In genomic region chr3:124419303-124419702, GRCh38 we compare ENCODE assay signal across 18 cellular contexts.
DNase-seq lines count a peak whose midpoint lies in the region; ATAC-seq, FAIRE-seq and TF ChIP-seq lines count a peak whose summit lies in the region.
"Had no signal": no experiment of that assay in that cellular context is flagged by ENCODE, and none has a peak within 500 bp of the region (broad histone marks: within the 10 kb centered on the region; RNA-seq: fewer than 3 reads in every experiment).

No MANE protein-coding gene starts in this region.

- no peak overlapping the region for H3K27ac ChIP-seq in GM12878 (ENCODE audit: control insufficient read depth, insufficient read depth)
- no peak overlapping the region for H3K27ac ChIP-seq in mesendoderm (ENCODE audit: low read depth, low read length)
- H3K27ac ChIP-seq: BLaER1 had no signal

- H2BK120ac ChIP-seq in mesendoderm (ENCODE audit: low read depth, low read length), result no peak overlapping the region

- no peak overlapping the region for H3K23ac ChIP-seq in mesendoderm (ENCODE audit: low read length)

- intact Hi-C loops in GM12878 (cut with micrococcal nuclease; ENCODE audit: unreplicated experiment), result no loop called here

- H3K56ac ChIP-seq in mesendoderm (ENCODE audit: low read length), result no peak overlapping the region

- H3K4me1 ChIP-seq in GM12878 (ENCODE audit: control insufficient read depth, insufficient read depth, low read length), result no peaks in the 10 kb centered on the region
- no peaks in the 10 kb centered on the region for H3K4me1 ChIP-seq in mesendoderm (ENCODE audit: control insufficient read depth, low read depth, low read length)
- H3K4me1 ChIP-seq: BLaER1 had no signal

- no peak overlapping the region for H2AFZ ChIP-seq in GM12878 (ENCODE audit: control insufficient read depth, low read depth, low read length)

- no peak for TF ChIP-seq EP300 in GM12878 (IDR thresholded peaks at IDR 0.05; ENCODE audit: borderline replicate concordance in 1 of 2, control insufficient read depth in 1 of 2, low read depth in 2 of 2, low read length in 2 of 2)

- no peaks in the 10 kb centered on the region for H4K20me1 ChIP-seq in GM12878 (ENCODE audit: control insufficient read depth, insufficient read depth)
- H4K20me1 ChIP-seq: BLaER1 had no signal

- DNase-seq in GM12865 (ENCODE audit: low read depth) (peak; percentile 7), GM12878 (ENCODE audit: low read depth, low spot score) (no peak), mesendoderm (peak; percentile 41), iPS-NIHi7 (ENCODE audit: extremely low spot score) (no peak), immature natural killer cell (no peak), NCI-H82 treated with DMSO at 0.1 percent for 48 hours (lab: John Stamatoyannopoulos, UW; ENCODE audit: unreplicated experiment) (no peak)
- DNase-seq in activated CD4-positive, alpha-beta T cell treated with anti-CD3 and anti-CD28 coated beads for 1 hour, result no peak
- DNase-seq: 8988T; AML-193; CD8-positive, alpha-beta memory T cell; DMS53; HCEC 1CT; HFFc6 had no signal

- H3K27me3 Mint-ChIP-seq in immature natural killer cell (ENCODE audit: low read depth in 3 of 3), result peaks cover 3 to 7% (median 4%) of the 10 kb centered on the region in 3 donors

- no peak overlapping the region for H4K8ac ChIP-seq in mesendoderm (ENCODE audit: low read depth, low read length)

- H3K79me2 ChIP-seq in GM12878 (ENCODE audit: control insufficient read depth, insufficient read depth, low read length), result no peaks in the 10 kb centered on the region
- H3K79me2 ChIP-seq in mesendoderm (ENCODE audit: control insufficient read depth, insufficient read depth, low read length), result no peaks in the 10 kb centered on the region

- TF ChIP-seq CTCF in GM12865 (IDR thresholded peaks at IDR 0.05; ENCODE audit: insufficient read depth, low read depth, low read length, missing control alignments), result no peak
- no peak for TF ChIP-seq CTCF in GM12878 (IDR thresholded peaks at IDR 0.05 in 2 of 3, conservative IDR thresholded peaks at IDR 0.05 in 1 of 3; ENCODE audit: control insufficient read depth in 2 of 3, extremely low read depth in 1 of 3, insufficient read depth in 1 of 3, low read depth in 3 of 3, low read length in 3 of 3)

- H3K4ac ChIP-seq in mesendoderm (ENCODE audit: low read depth, low read length), result no peak overlapping the region

- H3K79me1 ChIP-seq in mesendoderm (ENCODE audit: low read length), result no peaks in the 10 kb centered on the region

- no peaks in the 10 kb centered on the region for H3K9me3 ChIP-seq in GM12878 (replicated peaks; ENCODE audit: control insufficient read depth, insufficient read depth, low read length)
- H3K9me3 ChIP-seq: BLaER1 had no signal

- H3K36me3 Mint-ChIP-seq in immature natural killer cell, result no peaks in the 10 kb centered on the region
- H3K36me3 Mint-ChIP-seq: CD8-positive, alpha-beta memory T cell; IgD-negative memory B cell had no signal

- POLR2A ChIA-PET in GM12878 (lab: Charles Lee), result no interaction called here

- CTCF ChIA-PET in GM12878 (lab: Yijun Ruan, JAX), result no interaction called here

- SMC1A ChIA-PET in GM12878 (lab: Charles Lee; ENCODE audit: uncharacterized antibody, unreplicated experiment), result no interaction called here

- TF ChIP-seq RAD21 in GM12878 (IDR thresholded peaks at IDR 0.05; ENCODE audit: insufficient read depth, low read depth, low read length), result no peak

- H3K27ac Mint-ChIP-seq in immature natural killer cell, result no peak overlapping the region
- H3K27ac Mint-ChIP-seq: CD8-positive, alpha-beta memory T cell; HFFc6 had no signal

- no peaks in the 10 kb centered on the region for H3K36me3 ChIP-seq in GM12878 (ENCODE audit: control insufficient read depth in 2 of 2, insufficient read depth in 2 of 2, low read length in 1 of 2)
- H3K36me3 ChIP-seq in mesendoderm (ENCODE audit: control insufficient read depth, insufficient read depth, low read length), result no peaks in the 10 kb centered on the region

- no peak overlapping the region for H2BK15ac ChIP-seq in mesendoderm (replicated peaks; ENCODE audit: low read depth)

- RAD21 ChIA-PET in GM12878 (lab: Charles Lee; ENCODE audit: unreplicated experiment), result no interaction called here

- in situ Hi-C loops in GM12878 (cut with MboI), result no loop called here

- WGBS in GM12878 (ENCODE audit: insufficient coverage, insufficient replicate concordance, low lambda C conversion rate, missing lambda C conversion rate), result 24% methylated on average over 3 of the region's 3 CpGs
- no CpG with 5 or more reads among the region's 3 CpGs for WGBS in mesendoderm (ENCODE audit: extremely low coverage, insufficient coverage, low lambda C conversion rate)

- no TSS peak for BruUV-seq in GM12878 (replicated peaks; lab: Mats Ljungman, UMichigan)

- no peak overlapping the region for H4K5ac ChIP-seq in mesendoderm (ENCODE audit: low read length)

- FAIRE-seq in GM12878 (lab: Jason Lieb, UNC), result no peak
- FAIRE-seq: GM12891, GM19239 had no signal

- no peak overlapping the region for H2BK5ac ChIP-seq in mesendoderm (ENCODE audit: low read length)

- ATAC-seq in HG02678 (IDR thresholded peaks at IDR 0.05; ENCODE audit: unreplicated experiment) (peak; percentile 68), GM12878 (peak; percentile 89)

- H3K4me3 Mint-ChIP-seq in immature natural killer cell, result no peak overlapping the region
- H3K4me3 Mint-ChIP-seq: CD8-positive, alpha-beta memory T cell; HFFc6; IgD-negative memory B cell had no signal

- H3K4me2 ChIP-seq in GM12878 (ENCODE audit: control insufficient read depth, insufficient read depth) (no peak overlapping the region), mesendoderm (ENCODE audit: low read length) (no peak overlapping the region)
- H3K4me2 ChIP-seq: BLaER1 had no signal

- TF ChIP-seq POLR2A in GM12878 (IDR thresholded peaks at IDR 0.05; ENCODE audit: low read depth, low read length), result no peak

- H3K18ac ChIP-seq in mesendoderm (ENCODE audit: low read length), result no peak overlapping the region

- H3K9me3 Mint-ChIP-seq in immature natural killer cell, result no peaks in the 10 kb centered on the region
- H3K9me3 Mint-ChIP-seq: HFFc6, IgD-negative memory B cell had no signal

- H3K9ac ChIP-seq in GM12878 (ENCODE audit: control insufficient read depth, insufficient read depth, low read length) (no peak overlapping the region), mesendoderm (ENCODE audit: low read length) (no peak overlapping the region)
- H3K9ac ChIP-seq: BLaER1 had no signal

- H2AK5ac ChIP-seq in mesendoderm (ENCODE audit: low read length), result no peak overlapping the region

- no peak overlapping the region for H3K4me3 ChIP-seq in GM12865 (ENCODE audit: low read depth, low read length)
- no peak overlapping the region for H3K4me3 ChIP-seq in GM12878
- H3K4me3 ChIP-seq in mesendoderm (ENCODE audit: low read length), result no peak overlapping the region
- H3K4me3 ChIP-seq: BLaER1 had no signal

- H3K4me1 Mint-ChIP-seq in immature natural killer cell, result no peaks in the 10 kb centered on the region
- H3K4me1 Mint-ChIP-seq: CD8-positive, alpha-beta memory T cell; IgD-negative memory B cell had no signal

- H3K27me3 ChIP-seq in GM12878 (replicated peaks in 1 of 2; ENCODE audit: control insufficient read depth in 2 of 2, insufficient read depth in 2 of 2, low read length in 1 of 2) (peaks cover 0 to 2% of the 10 kb centered on the region in 2 experiments), mesendoderm (ENCODE audit: insufficient read depth, low read length, poor library complexity) (no peaks in the 10 kb centered on the region)
- H3K27me3 ChIP-seq: BLaER1 had no signal

TF ChIP-seq in GM12878, 131 proteins besides CTCF, POLR2A, EP300 and RAD21:
- TF ChIP-seq CHD2 (IDR thresholded peaks at IDR 0.05; ENCODE audit: borderline replicate concordance, low read depth, low read length) (no peak), TBL1XR1 (IDR thresholded peaks at IDR 0.05; ENCODE audit: low read depth, low read length) (no peak), HCFC1 (IDR thresholded peaks at IDR 0.05; ENCODE audit: low read length) (no peak), STAT1 (conservative IDR thresholded peaks at IDR 0.05) (no peak), ATF7 (IDR thresholded peaks at IDR 0.05; ENCODE audit: low read depth) (peak; percentile 29; the same call in 1 of the 2 replicates), TCF3 (IDR thresholded peaks at IDR 0.05; ENCODE audit: borderline replicate concordance, insufficient read depth, low read depth, low read length) (no peak)

Comparison
In these comparisons a context has a peak if more than half of its experiments do, and no peak if none do; other contexts are left out.
1. DNase-seq: peak in GM12865 (single experiment) and mesendoderm (single experiment); none in GM12878 (single experiment), activated CD4-positive, alpha-beta T cell treated with anti-CD3 and anti-CD28 coated beads for 1 hour (single experiment), iPS-NIHi7 (single experiment), immature natural killer cell (0 of 3) and NCI-H82 treated with DMSO at 0.1 percent for 48 hours (single experiment).